In the genomic region with DNA sequence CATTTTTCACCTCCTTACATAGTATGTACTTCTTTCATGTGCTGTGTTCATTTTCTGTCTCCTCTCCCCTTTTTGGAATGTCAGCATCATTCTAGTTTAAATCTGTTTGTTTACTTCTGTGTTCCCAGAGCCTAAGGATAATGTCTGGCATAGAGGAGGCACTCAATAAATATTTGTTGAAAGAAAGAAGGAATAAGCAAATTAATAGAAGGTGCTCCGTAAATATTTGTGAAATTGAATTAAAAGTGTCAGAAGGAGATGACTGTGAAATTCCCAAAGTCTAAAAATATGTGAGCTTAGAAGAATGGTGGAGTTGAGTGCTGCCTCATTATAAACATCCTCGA, we compare ENCODE assay signal across 8 cellular contexts. TPM values are rescaled to one million over a fixed set of nuclear protein-coding genes. Genes with fewer than 3 reads are reported as not detected.
DNase-seq lines count a peak whose midpoint lies in the region; ATAC-seq, FAIRE-seq and TF ChIP-seq lines count a peak whose summit lies in the region.

No MANE protein-coding gene starts in this region.

- H2BK15ac ChIP-seq in neuronal stem cell (ENCODE audit: low read length): peak overlapping the region; percentile 10

- H3K4me2 ChIP-seq in KMS-11: peak overlapping the region; percentile 100
- H3K4me2 ChIP-seq in neuronal stem cell (ENCODE audit: insufficient read depth, low read length, poor library complexity, severe bottlenecking): no peak overlapping the region

- H3K9me3 ChIP-seq in BE2C: no peaks in the 10 kb centered on the region
- no peaks in the 10 kb centered on the region for H3K9me3 ChIP-seq in neuronal stem cell (replicated peaks in 1 of 2; ENCODE audit: control insufficient read depth in 2 of 2, insufficient read depth in 1 of 2, low read depth in 1 of 2, low read length in 2 of 2)

- H3K4me3 ChIP-seq in BE2C (ENCODE audit: low read depth, low read length) (peak overlapping the region; percentile 47), KMS-11 (IDR thresholded peaks at IDR 0.05; ENCODE audit: insufficient read depth, low read depth, low read length) (no peak overlapping the region), coronary artery (peak overlapping the region; percentile 59), neuronal stem cell (ENCODE audit: low read length in 2 of 2) (peak overlapping the region in 1 of 2 donors; percentile 7)

- ATAC-seq in esophagus mucosa: no peak

- no peak overlapping the region for H2BK120ac ChIP-seq in neuronal stem cell (ENCODE audit: low read depth, low read length)

- no peaks in the 10 kb centered on the region for H3K79me1 ChIP-seq in neuronal stem cell (ENCODE audit: low read depth, low read length)

- no peaks in the 10 kb centered on the region for H4K20me1 ChIP-seq in KMS-11 (ENCODE audit: insufficient read depth)

- peaks cover 48% of the 10 kb centered on the region for H3K79me2 ChIP-seq in KMS-11 (ENCODE audit: insufficient read depth, low read depth)

- no peak overlapping the region for H4K91ac ChIP-seq in neuronal stem cell (ENCODE audit: low read depth, low read length, poor library complexity)

- H3K27me3 ChIP-seq in BE2C (no peaks in the 10 kb centered on the region), KMS-11 (ENCODE audit: insufficient read depth, low read depth) (no peaks in the 10 kb centered on the region), neuronal stem cell (ENCODE audit: control insufficient read depth in 3 of 3, insufficient read depth in 3 of 3, low read depth in 1 of 3, low read length in 3 of 3) (no peaks in the 10 kb centered on the region)

- TF ChIP-seq CTCF in BE2C (IDR thresholded peaks at IDR 0.05; ENCODE audit: low read depth, low read length) (no peak), KMS-11 (conservative IDR thresholded peaks at IDR 0.05; ENCODE audit: low read depth, low read length) (no peak), coronary artery (IDR thresholded peaks at IDR 0.05) (no peak), D721Med (IDR thresholded peaks at IDR 0.05; ENCODE audit: insufficient read depth, missing control alignments) (no peak)

- no peak overlapping the region for H3K23ac ChIP-seq in neuronal stem cell (ENCODE audit: low read depth, low read length, poor library complexity)

- no peak overlapping the region for H4K8ac ChIP-seq in neuronal stem cell (ENCODE audit: low read depth, low read length)

- FAIRE-seq in D721Med (lab: Jason Lieb, UNC): no peak

- no peak overlapping the region for H3K18ac ChIP-seq in neuronal stem cell (ENCODE audit: low read length)

- H3K4me1 ChIP-seq in BE2C (peaks cover 10% of the 10 kb centered on the region; the same call in 1 of the 2 replicates), KMS-11 (ENCODE audit: low read depth, poor library complexity, severe bottlenecking) (peaks cover 23% of the 10 kb centered on the region), neuronal stem cell (ENCODE audit: control insufficient read depth in 2 of 2, insufficient read depth in 1 of 2, low read depth in 1 of 2, low read length in 2 of 2) (peaks cover 18 to 24% of the 10 kb centered on the region in 2 donors)

- H2AK5ac ChIP-seq in neuronal stem cell (ENCODE audit: low read depth, low read length): no peak overlapping the region

- peaks cover 2% of the 10 kb centered on the region for H3K36me3 ChIP-seq in BE2C
- peaks cover 6% of the 10 kb centered on the region; the same call in 1 of the 2 replicates for H3K36me3 ChIP-seq in KMS-11 (ENCODE audit: insufficient read depth)
- H3K36me3 ChIP-seq in neuronal stem cell (replicated peaks in 1 of 2; ENCODE audit: control insufficient read depth in 2 of 2, insufficient read depth in 2 of 2, low read length in 2 of 2): peaks cover 0 to 9% of the 10 kb centered on the region in 2 donors

- H2BK12ac ChIP-seq in neuronal stem cell (ENCODE audit: low read length): no peak overlapping the region

- no peak overlapping the region for H3K4ac ChIP-seq in neuronal stem cell (ENCODE audit: low read length)

- WGBS in neuronal stem cell (ENCODE audit: extremely low coverage in 2 of 2, insufficient read length in 2 of 2, insufficient replicate concordance in 1 of 2), 2 donors: no CpG with 5 or more reads among the region's 2 CpGs

- H3K9ac ChIP-seq in KMS-11 (peak overlapping the region; percentile 98; the same call in 1 of the 2 replicates), neuronal stem cell (ENCODE audit: low read depth, low read length, poor library complexity) (no peak overlapping the region)

- no peak overlapping the region for H3K14ac ChIP-seq in neuronal stem cell (ENCODE audit: low read length)

- H2BK5ac ChIP-seq in neuronal stem cell (ENCODE audit: low read length): no peak overlapping the region

- H2AFZ ChIP-seq in KMS-11 (ENCODE audit: low read depth) (no peak overlapping the region), neuronal stem cell (ENCODE audit: low read length) (peak overlapping the region; percentile 72)

- DNase-seq in BE2C: no peak
- DNase-seq in coronary artery (ENCODE audit: low spot score): no peak
- DNase-seq in neuronal stem cell (ENCODE audit: low spot score): no peak
- DNase-seq in ecto neural progenitor cell (ENCODE audit: low spot score): no peak
- no peak for DNase-seq in D721Med (ENCODE audit: insufficient read length, low spot score)
- no peak for DNase-seq in NCI-H2196 (lab: John Stamatoyannopoulos, UW; ENCODE audit: unreplicated experiment)

- H3K27ac ChIP-seq in KMS-11 (peak overlapping the region; percentile 98), coronary artery (peak overlapping the region in 1 of 2 donors; percentile 97), neuronal stem cell (replicated peaks; ENCODE audit: low read length) (no peak overlapping the region)

RNA-seq across cellular contexts. Expression of a gene that starts 3.3 kb away (rescaled TPM):
- polyA plus RNA-seq in BE2C (2012; ENCODE audit: insufficient read depth, insufficient read length, low read depth): 105 TPM
- polyA plus RNA-seq in neuronal stem cell (2013, experiment 1 of 2): 49.7 TPM
- 51.1 TPM for polyA plus RNA-seq in neuronal stem cell (2013, experiment 2 of 2)
- 20.4 TPM for total RNA-seq in esophagus mucosa

RNA-seq across cellular contexts. Expression of a gene that starts 17.9 kb away (rescaled TPM):
- polyA plus RNA-seq in BE2C (2012; ENCODE audit: insufficient read depth, insufficient read length, low read depth): 5.6 TPM
- polyA plus RNA-seq in neuronal stem cell (2013, experiment 1 of 2): 32.4 TPM
- 33.4 TPM for polyA plus RNA-seq in neuronal stem cell (2013, experiment 2 of 2)
- total RNA-seq in esophagus mucosa: 0.36 TPM
